8 cellular contexts compared by ENCODE assay signal in the genomic region with DNA sequence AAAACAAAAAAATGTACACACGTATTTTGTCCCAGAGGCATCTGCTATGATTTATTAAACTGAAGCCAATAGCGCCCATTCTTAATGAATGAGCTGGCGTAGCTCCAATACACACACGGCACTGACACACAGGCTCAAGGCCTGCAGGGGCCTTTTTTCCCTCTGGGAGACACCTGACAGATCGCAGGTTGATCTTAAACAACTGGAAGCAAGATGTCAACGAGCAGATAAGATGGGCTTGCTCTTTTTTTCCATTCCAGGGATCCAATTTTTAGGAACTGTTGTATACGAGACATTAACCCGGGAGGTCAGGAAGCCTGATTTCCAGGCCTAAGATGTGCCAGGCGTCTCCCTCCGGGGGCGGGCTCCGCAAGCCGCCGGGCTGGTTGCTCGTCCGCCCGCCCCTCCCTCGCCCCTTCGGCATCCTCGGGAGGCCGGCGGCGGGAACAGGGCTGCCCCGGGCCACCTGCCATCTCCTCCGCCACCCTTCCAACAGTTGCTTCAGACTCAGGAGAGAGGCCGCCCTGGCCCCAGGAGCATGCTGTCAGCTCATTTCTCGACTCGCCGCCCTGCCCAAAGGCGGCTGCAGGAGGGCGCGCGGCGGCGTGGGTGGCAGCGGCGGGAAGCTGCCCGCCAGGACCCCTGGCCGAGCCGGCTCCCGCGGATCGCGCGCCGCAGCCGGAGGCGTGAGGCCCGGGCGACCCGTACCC. TPM values are rescaled to one million over a fixed set of nuclear protein-coding genes. Genes with fewer than 3 reads are reported as not detected.
A peak's percentile ranks its signal among the peaks of the same experiment; 100 is the strongest.
DNase-seq lines count a peak whose midpoint lies in the region; ATAC-seq lines count a peak whose summit lies in the region.

No MANE protein-coding gene starts in this region.

- H3K4me2 ChIP-seq in mesendoderm (ENCODE audit: low read length): peak overlapping the region; percentile 85

- H2BK5ac ChIP-seq in mesendoderm (ENCODE audit: low read length): no peak overlapping the region

- H2BK120ac ChIP-seq in mesendoderm (ENCODE audit: low read depth, low read length): no peak overlapping the region

- peak overlapping the region; percentile 93 for H3K27ac Mint-ChIP-seq in stimulated activated effector memory CD8-positive, alpha-beta T cell treated with anti-CD3 and anti-CD28 coated beads, Interleukin-12 subunit alpha, Interleukin-12 subunit beta, amount 100 ng/mL, for 72 hours

- H3K4me3 ChIP-seq in duodenal mucosa (ENCODE audit: low read depth in 1 of 2, low read length in 2 of 2) (peak overlapping the region; percentile 73 to 95), mesendoderm (ENCODE audit: low read length) (peak overlapping the region; percentile 71)

- peak overlapping the region; percentile 56 for H3K4ac ChIP-seq in mesendoderm (ENCODE audit: low read depth, low read length)

- H3K79me2 ChIP-seq in mesendoderm (ENCODE audit: control insufficient read depth, insufficient read depth, low read length): no peaks in the 10 kb centered on the region

- H3K4me1 ChIP-seq in duodenal mucosa (ENCODE audit: control insufficient read depth in 1 of 2, insufficient read depth in 2 of 2, low read length in 2 of 2) (peaks cover 17 to 28% of the 10 kb centered on the region in 2 donors), mesendoderm (ENCODE audit: control insufficient read depth, low read depth, low read length) (peaks cover 3% of the 10 kb centered on the region)

- H3K9me3 Mint-ChIP-seq in stimulated activated effector memory CD8-positive, alpha-beta T cell treated with anti-CD3 and anti-CD28 coated beads, Interleukin-12 subunit alpha, Interleukin-12 subunit beta, amount 100 ng/mL, for 72 hours: no peaks in the 10 kb centered on the region

- no peak overlapping the region for H2AK5ac ChIP-seq in mesendoderm (ENCODE audit: low read length)

- H3K27ac ChIP-seq in duodenal mucosa (ENCODE audit: low read depth, low read length): no peak overlapping the region
- peak overlapping the region; percentile 38 for H3K27ac ChIP-seq in mesendoderm (ENCODE audit: low read depth, low read length)

- peak; percentile 7 for ATAC-seq in HG02798 (IDR thresholded peaks at IDR 0.05; ENCODE audit: poor library complexity, unreplicated experiment)
- peak; percentile 4 for ATAC-seq in stimulated activated effector memory CD8-positive, alpha-beta T cell treated with anti-CD3 and anti-CD28 coated beads, Interleukin-12 subunit alpha, Interleukin-12 subunit beta, amount 100 ng/mL, for 72 hours

- no peak overlapping the region for H3K23ac ChIP-seq in mesendoderm (ENCODE audit: low read length)

- no peak overlapping the region for H4K5ac ChIP-seq in mesendoderm (ENCODE audit: low read length)

- no peak overlapping the region for H4K8ac ChIP-seq in mesendoderm (ENCODE audit: low read depth, low read length)

- peaks cover 35% of the 10 kb centered on the region for H3K4me1 Mint-ChIP-seq in stimulated activated effector memory CD8-positive, alpha-beta T cell treated with anti-CD3 and anti-CD28 coated beads, Interleukin-12 subunit alpha, Interleukin-12 subunit beta, amount 100 ng/mL, for 72 hours

- peaks cover 9% of the 10 kb centered on the region in 2 donors for H3K36me3 ChIP-seq in duodenal mucosa (ENCODE audit: control insufficient read depth in 1 of 2, insufficient read depth in 2 of 2, low read length in 2 of 2)
- H3K36me3 ChIP-seq in mesendoderm (ENCODE audit: control insufficient read depth, insufficient read depth, low read length): no peaks in the 10 kb centered on the region

- peaks cover 2% of the 10 kb centered on the region for H3K79me1 ChIP-seq in mesendoderm (ENCODE audit: low read length)

- no peaks in the 10 kb centered on the region for H3K27me3 ChIP-seq in duodenal mucosa (ENCODE audit: control insufficient read depth in 1 of 2, insufficient read depth in 2 of 2, low read length in 2 of 2)
- no peaks in the 10 kb centered on the region for H3K27me3 ChIP-seq in mesendoderm (ENCODE audit: insufficient read depth, low read length, poor library complexity)

- H2BK15ac ChIP-seq in mesendoderm (replicated peaks; ENCODE audit: low read depth): no peak overlapping the region

- no CpG with 5 or more reads among the region's 51 CpGs for WGBS in mesendoderm (ENCODE audit: extremely low coverage, insufficient coverage, low lambda C conversion rate)

- peak; percentile 80 for DNase-seq in DMS 273 (lab: John Stamatoyannopoulos, UW; ENCODE audit: unreplicated experiment)
- no peak for DNase-seq in DMS 273 treated with DMSO at 0.1 percent for 48 hours (lab: John Stamatoyannopoulos, UW)
- peak; percentile 69 for DNase-seq in NCI-H1694 (lab: John Stamatoyannopoulos, UW)
- peak; percentile 8 for DNase-seq in activated CD4-positive, alpha-beta T cell treated with anti-CD3 and anti-CD28 coated beads for 1 hour
- DNase-seq in mesendoderm: peak; percentile 38
- peak; percentile 36 to 77 for DNase-seq in stimulated activated effector memory CD8-positive, alpha-beta T cell treated with anti-CD3 and anti-CD28 coated beads, Interleukin-12 subunit alpha, Interleukin-12 subunit beta, amount 100 ng/mL, for 72 hours (ENCODE audit: low spot score in 2 of 2)

- H3K9ac ChIP-seq in duodenal mucosa (ENCODE audit: low read depth in 1 of 2, low read length in 2 of 2) (peak overlapping the region; percentile 46 to 52), mesendoderm (ENCODE audit: low read length) (peak overlapping the region; percentile 70)

- H3K18ac ChIP-seq in mesendoderm (ENCODE audit: low read length): peak overlapping the region; percentile 45

- no peak overlapping the region for H3K4me3 Mint-ChIP-seq in stimulated activated effector memory CD8-positive, alpha-beta T cell treated with anti-CD3 and anti-CD28 coated beads, Interleukin-12 subunit alpha, Interleukin-12 subunit beta, amount 100 ng/mL, for 72 hours

- peaks cover 22% of the 10 kb centered on the region for H3K36me3 Mint-ChIP-seq in stimulated activated effector memory CD8-positive, alpha-beta T cell treated with anti-CD3 and anti-CD28 coated beads, Interleukin-12 subunit alpha, Interleukin-12 subunit beta, amount 100 ng/mL, for 72 hours

- no peaks in the 10 kb centered on the region for H3K9me3 ChIP-seq in duodenal mucosa (ENCODE audit: control insufficient read depth in 1 of 2, low read length in 2 of 2)

- peak overlapping the region; percentile 89 for H3K56ac ChIP-seq in mesendoderm (ENCODE audit: low read length)

RNA-seq across cellular contexts. Expression of gene TTC13, which starts 0.7 kb away (rescaled TPM):
- polyA plus RNA-seq in mesendoderm (2013, experiment 1 of 2): 4.2 TPM
- polyA plus RNA-seq in mesendoderm (2013, experiment 2 of 2): 3.7 TPM

RNA-seq across cellular contexts. Expression of gene ARV1, which starts 1.0 kb away (rescaled TPM):
- polyA plus RNA-seq in mesendoderm (2013, experiment 1 of 2): 20.0 TPM
- polyA plus RNA-seq in mesendoderm (2013, experiment 2 of 2): 18.7 TPM
